In genomic region chr14:66508846-66509621, GRCh38 we compare ENCODE assay signal across 8 cellular contexts. TPM values are rescaled to one million over a fixed set of nuclear protein-coding genes. Genes with fewer than 3 reads are reported as not detected.
DNase-seq lines count a peak whose midpoint lies in the region; ATAC-seq and TF ChIP-seq lines count a peak whose summit lies in the region.

No MANE protein-coding gene starts in this region.

- H3K9me3 Mint-ChIP-seq in activated naive CD4-positive, alpha-beta T cell treated with anti-CD3 and anti-CD28 coated beads, Interleukin-2, amount 50 U/mL, for 24 hours: no peaks in the 10 kb centered on the region

- H3K9me3 ChIP-seq in upper lobe of right lung: no peaks in the 10 kb centered on the region

- no peaks in the 10 kb centered on the region for H3K36me3 Mint-ChIP-seq in activated naive CD4-positive, alpha-beta T cell treated with anti-CD3 and anti-CD28 coated beads, Interleukin-2, amount 50 U/mL, for 24 hours

- H3K27me3 ChIP-seq in upper lobe of right lung: no peaks in the 10 kb centered on the region

- peaks cover 42% of the 10 kb centered on the region for H3K4me1 Mint-ChIP-seq in activated naive CD4-positive, alpha-beta T cell treated with anti-CD3 and anti-CD28 coated beads, Interleukin-2, amount 50 U/mL, for 24 hours

- peak overlapping the region; percentile 77 for H3K27ac Mint-ChIP-seq in activated naive CD4-positive, alpha-beta T cell treated with anti-CD3 and anti-CD28 coated beads, Interleukin-2, amount 50 U/mL, for 24 hours

- ATAC-seq in HG02870 (IDR thresholded peaks at IDR 0.05; ENCODE audit: unreplicated experiment) (peak; percentile 25), upper lobe of right lung (peak; percentile 1)

- TF ChIP-seq CTCF in upper lobe of right lung (IDR thresholded peaks at IDR 0.05): no peak

- peak overlapping the region; percentile 92 for H3K4me3 Mint-ChIP-seq in activated naive CD4-positive, alpha-beta T cell treated with anti-CD3 and anti-CD28 coated beads, Interleukin-2, amount 50 U/mL, for 24 hours

- H3K4me1 ChIP-seq in upper lobe of right lung: peaks cover 16% of the 10 kb centered on the region

- DNase-seq in DMS 273 (lab: John Stamatoyannopoulos, UW; ENCODE audit: unreplicated experiment): peak; percentile 79
- no peak for DNase-seq in DMS 273 treated with DMSO at 0.1 percent for 48 hours (lab: John Stamatoyannopoulos, UW)
- DNase-seq in RPMI8226: peak; percentile 36
- peak; percentile 31 for DNase-seq in glomerular visceral epithelial cell (ENCODE audit: extremely low spot score)
- DNase-seq in occipital lobe (lab: John Stamatoyannopoulos, UW): peak; percentile 58
- peak; percentile 73 for DNase-seq in upper lobe of right lung

- peak overlapping the region; percentile 83 for H3K27ac ChIP-seq in upper lobe of right lung

- no peaks in the 10 kb centered on the region for H3K27me3 Mint-ChIP-seq in activated naive CD4-positive, alpha-beta T cell treated with anti-CD3 and anti-CD28 coated beads, Interleukin-2, amount 50 U/mL, for 24 hours

- intact Hi-C loops in upper lobe of right lung (cut with DNase I): no loop called here

- peak overlapping the region; percentile 85 for H3K4me3 ChIP-seq in upper lobe of right lung

- H3K36me3 ChIP-seq in upper lobe of right lung: no peaks in the 10 kb centered on the region

RNA-seq across cellular contexts. Expression of gene GPHN, which starts 1.1 kb away (rescaled TPM):
- total RNA-seq in occipital lobe (110 TPM), upper lobe of right lung (28.5 TPM)

RNA-seq across cellular contexts. Expression of gene CCDC196, which starts 22.9 kb away (rescaled TPM):
- total RNA-seq in occipital lobe (not detected), upper lobe of right lung (not detected)
